In the genomic region with DNA sequence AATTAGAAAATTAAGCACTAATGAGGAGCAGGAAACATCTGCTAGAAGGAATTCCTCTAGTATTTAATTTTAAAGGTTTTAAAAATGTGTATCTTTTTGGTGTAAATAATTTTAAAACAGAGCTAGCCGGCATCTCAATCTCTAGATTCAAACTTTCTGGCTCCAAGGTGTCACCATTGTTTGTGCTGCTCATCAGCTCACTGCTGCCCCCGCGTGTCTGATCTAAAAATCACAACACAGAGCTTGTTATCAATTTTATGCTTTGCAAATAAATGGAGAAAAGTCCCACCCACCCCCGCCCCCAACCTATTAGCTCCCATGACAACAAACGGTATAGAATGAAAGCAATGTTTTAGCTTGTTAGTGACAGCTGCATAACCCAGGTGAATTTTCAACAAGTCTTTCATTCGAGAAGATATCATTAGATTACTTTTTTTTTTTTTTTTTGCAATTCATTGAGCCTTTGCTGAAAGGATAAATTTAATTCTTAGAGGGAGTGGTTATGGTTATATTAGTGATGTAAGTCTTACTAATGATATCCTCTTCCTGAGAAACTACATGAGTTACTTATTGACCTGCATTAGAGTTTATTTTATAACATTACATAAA, we compare ENCODE assay signal across 7 cellular contexts. TPM values are rescaled to one million over a fixed set of nuclear protein-coding genes. Genes with fewer than 3 reads are reported as not detected.
A peak's percentile ranks its signal among the peaks of the same experiment; 100 is the strongest.
DNase-seq lines count a peak whose midpoint lies in the region; ATAC-seq and TF ChIP-seq lines count a peak whose summit lies in the region.

No MANE protein-coding gene starts in this region.

- DNase-seq in GM13977 (ENCODE audit: low spot score): peak; percentile 83
- DNase-seq in M059J (ENCODE audit: low read depth): peak; percentile 75
- no peak for DNase-seq in RWPE2 (ENCODE audit: low spot score)
- DNase-seq in activated effector memory CD4-positive, alpha-beta T cell treated with anti-CD3 and anti-CD28 coated beads, Interleukin-2, amount 50 U/mL, for 16 hours: peak; percentile 94
- peak; percentile 68 for DNase-seq in foreskin melanocyte
- peak; percentile 85 for DNase-seq in stomach

- H2AFZ ChIP-seq in neuron (ENCODE audit: low read depth, low read length): peak overlapping the region; percentile 97

- 1 to 6% (median 1%) methylated on average over 6 of the region's 6 CpGs for WGBS in stomach, 5 donors

- ATAC-seq in RWPE2 (ENCODE audit: low read depth): peak; percentile 62

- H3K4me1 ChIP-seq in RWPE2 (ENCODE audit: insufficient read depth, poor library complexity, severe bottlenecking) (peaks cover 4% of the 10 kb centered on the region), neuron (ENCODE audit: insufficient read depth, low read length) (peaks cover 41% of the 10 kb centered on the region), stomach (peaks cover 6 to 15% (median 13%) of the 10 kb centered on the region in 4 donors)

- H3K36me3 ChIP-seq in RWPE2 (ENCODE audit: low read depth) (no peaks in the 10 kb centered on the region), neuron (ENCODE audit: insufficient read depth, low read length) (no peaks in the 10 kb centered on the region), stomach (no peaks in the 10 kb centered on the region)

- in situ Hi-C loops in GM13977 (cut with MboI; ENCODE audit: low pct_unique_long_range_greater_than_20kb, low sequenced_read_pairs, unreplicated experiment): loop anchor here (25.0 kb wide), 1 partner anchor 273 kb away; no protein-coding TSS in a partner anchor

- no peak for TF ChIP-seq EP300 in stomach (IDR thresholded peaks at IDR 0.05)

- TF ChIP-seq CTCF in GM13977 (IDR thresholded peaks at IDR 0.05; ENCODE audit: extremely low read depth, insufficient read depth, missing control alignments) (peak; percentile 73), RWPE2 (IDR thresholded peaks at IDR 0.05; ENCODE audit: poor library complexity, severe bottlenecking) (peak; percentile 98), stomach (IDR thresholded peaks at IDR 0.05) (peak in 4 of 7 experiments; percentile 46 to 77 (median 74))

- H3K27me3 ChIP-seq in RWPE2 (ENCODE audit: insufficient read depth, poor library complexity, severe bottlenecking) (no peaks in the 10 kb centered on the region), neuron (ENCODE audit: insufficient read depth, low read length) (no peaks in the 10 kb centered on the region), stomach (no peaks in the 10 kb centered on the region)

- peak overlapping the region; percentile 40 for H3K27ac ChIP-seq in RWPE2 (ENCODE audit: poor library complexity, severe bottlenecking)
- H3K27ac ChIP-seq in stomach: peak overlapping the region in 4 of 5 donors; percentile 55 to 77 (median 62)

- TF ChIP-seq POLR2A in stomach (IDR thresholded peaks at IDR 0.05): no peak

- H3K9me3 ChIP-seq in RWPE2 (ENCODE audit: severe bottlenecking): no peaks in the 10 kb centered on the region
- no peaks in the 10 kb centered on the region for H3K9me3 ChIP-seq in neuron (ENCODE audit: low read length)
- H3K9me3 ChIP-seq in stomach: no peaks in the 10 kb centered on the region

- intact Hi-C loops in stomach (cut with DNase I; ENCODE audit: low total_unique reads): no loop called here

- H3K4me3 ChIP-seq in RWPE2 (ENCODE audit: severe bottlenecking) (peak overlapping the region; percentile 27), neuron (ENCODE audit: low read length) (peak overlapping the region; percentile 41), stomach (peak overlapping the region; percentile 52 to 58 (median 54))

RNA-seq across cellular contexts. Expression of gene ABHD12B, which starts 11.3 kb away (rescaled TPM):
- total RNA-seq in M059J (2014; rRNA removed; shearing (Covaris generic)): not detected in 2 replicates
- total RNA-seq in stomach: not detected
- polyA plus RNA-seq in stomach: under 1 TPM in 1 of 3 donors, not detected in 2; 0.23 TPM

RNA-seq across cellular contexts. Expression of gene NIN, which starts 29.6 kb away (rescaled TPM):
- 7.1 and 16.0 TPM in 2 replicates for total RNA-seq in M059J (2014; rRNA removed; shearing (Covaris generic))
- total RNA-seq in stomach: 10 to 100 TPM; 13.3 to 70.5 (median 39.7) TPM
- polyA plus RNA-seq in stomach: 1 to 10 TPM; 5.3 to 9.5 (median 5.8) TPM
